In the genomic region with DNA sequence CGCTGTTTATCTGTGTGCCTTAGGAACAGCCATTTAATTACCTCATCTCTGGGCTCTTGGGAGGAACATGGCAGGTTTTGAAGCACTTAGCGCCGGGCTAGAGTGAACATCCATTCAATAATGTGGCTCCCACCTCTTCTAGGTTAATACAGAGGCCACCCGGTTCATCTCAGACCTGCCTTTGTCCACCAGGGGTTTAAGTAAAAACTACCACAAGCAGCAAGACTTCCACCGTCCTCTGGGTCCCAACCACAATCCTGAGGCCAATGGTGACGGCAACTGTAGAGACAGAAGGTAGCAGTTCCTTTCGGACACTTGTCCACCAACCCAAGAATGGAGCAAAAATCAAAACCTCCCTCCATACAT, we compare ENCODE assay signal across 9 cellular contexts. TPM values are rescaled to one million over a fixed set of nuclear protein-coding genes. Genes with fewer than 3 reads are reported as not detected.
A peak's percentile ranks its signal among the peaks of the same experiment; 100 is the strongest.
DNase-seq lines count a peak whose midpoint lies in the region; ATAC-seq, FAIRE-seq and TF ChIP-seq lines count a peak whose summit lies in the region.
"Had no signal": no experiment of that assay in that cellular context is flagged by ENCODE, and none has a peak within 500 bp of the region (broad histone marks: within the 10 kb centered on the region; RNA-seq: fewer than 3 reads in every experiment).

No MANE protein-coding gene starts in this region.

- H3K9me3 ChIP-seq in left ventricle myocardium inferior (replicated peaks) (no peaks in the 10 kb centered on the region), body of pancreas (no peaks in the 10 kb centered on the region), mesodermal cell (ENCODE audit: control insufficient read depth, low read length) (no peaks in the 10 kb centered on the region)

- DNase-seq in left ventricle myocardium inferior (no peak), left ventricle myocardium superior (no peak), body of pancreas (no peak), GF-D8 (lab: John Stamatoyannopoulos, UW) (no peak), DMS79 treated with DMSO at 0.1 percent for 48 hours (lab: John Stamatoyannopoulos, UW) (no peak), HTR-8/SVneo (ENCODE audit: insufficient read length, low spot score) (no peak), HPDE6-E6E7 (ENCODE audit: extremely low spot score) (no peak)

- H3K4me3 ChIP-seq in left ventricle myocardium inferior (peak overlapping the region; percentile 86), body of pancreas (peak overlapping the region in 1 of 2 donors; percentile 66), mesodermal cell (ENCODE audit: extremely low read depth, insufficient read depth, low read length, poor library complexity, severe bottlenecking) (peak overlapping the region; percentile 95)

- H3K27ac ChIP-seq in left ventricle myocardium inferior (replicated peaks) = peak overlapping the region; percentile 94
- H3K27ac ChIP-seq in body of pancreas = peak overlapping the region; percentile 61 to 84 (median 80)
- H3K27ac ChIP-seq in mesodermal cell (ENCODE audit: low read depth, low read length, severe bottlenecking) = peak overlapping the region; percentile 57

- H3K36me3 ChIP-seq in left ventricle myocardium inferior (peaks cover 13% of the 10 kb centered on the region), body of pancreas (replicated peaks in 1 of 2; ENCODE audit: insufficient read depth in 1 of 2, low read depth in 2 of 2) (no peaks in the 10 kb centered on the region), mesodermal cell (ENCODE audit: control insufficient read depth, insufficient read depth, low read length) (peaks cover 28% of the 10 kb centered on the region)

- intact Hi-C loops in left ventricle myocardium inferior (cut with micrococcal nuclease) (no loop called here), left ventricle myocardium superior (cut with micrococcal nuclease) (no loop called here), body of pancreas (cut with DNase I) (no loop called here)

- TF ChIP-seq POLR2A in body of pancreas (IDR thresholded peaks at IDR 0.05) = no peak

- H3K4me1 ChIP-seq in left ventricle myocardium inferior (peaks cover 65% of the 10 kb centered on the region), body of pancreas (peaks cover 39% of the 10 kb centered on the region), mesodermal cell (ENCODE audit: control insufficient read depth, insufficient read depth, low read length, poor library complexity, severe bottlenecking) (peaks cover 15% of the 10 kb centered on the region)

- H3K27me3 ChIP-seq in left ventricle myocardium inferior (ENCODE audit: low read depth) (no peaks in the 10 kb centered on the region), body of pancreas (no peaks in the 10 kb centered on the region)

- no peak for FAIRE-seq in HTR-8/SVneo (lab: Jason Lieb, UNC)

- ATAC-seq in left ventricle myocardium superior = no peak
- no peak for ATAC-seq in body of pancreas

- TF ChIP-seq CTCF in left ventricle myocardium inferior (IDR thresholded peaks at IDR 0.05; ENCODE audit: borderline replicate concordance) = no peak
- TF ChIP-seq CTCF in body of pancreas (IDR thresholded peaks at IDR 0.05) = no peak

- 51 to 53% methylated on average over 6 to 7 of the region's 7 CpGs for WGBS in body of pancreas, 2 donors
- 81 to 83% methylated on average over 5 of the region's 7 CpGs for WGBS in mesodermal cell (ENCODE audit: insufficient coverage in 2 of 2), 2 experiments

RNA-seq across cellular contexts. Expression of a gene that starts 0.9 kb away (rescaled TPM):
- 120 TPM for total RNA-seq in left ventricle myocardium inferior
- 135 TPM for total RNA-seq in left ventricle myocardium superior
- total RNA-seq in body of pancreas = 100 to 1,000 TPM in 1 of 2 donors, 10 to 100 TPM in 1; 76.8 to 114 TPM
- 255 TPM for polyA plus RNA-seq in mesodermal cell (2013, experiment 1 of 2)
- 225 TPM for polyA plus RNA-seq in mesodermal cell (2013, experiment 2 of 2)

RNA-seq across cellular contexts. Expression of a gene that starts 28.8 kb away (rescaled TPM):
- 250 TPM for total RNA-seq in left ventricle myocardium inferior
- 261 TPM for total RNA-seq in left ventricle myocardium superior
- 10 to 100 TPM; 40.9 to 67.5 TPM for total RNA-seq in body of pancreas
- polyA plus RNA-seq in mesodermal cell (2013, experiment 1 of 2) = 27.2 TPM
- 27.7 TPM for polyA plus RNA-seq in mesodermal cell (2013, experiment 2 of 2)

RNA-seq across cellular contexts. Expression of a gene that starts 55.7 kb away (rescaled TPM):
- total RNA-seq in left ventricle myocardium inferior (4.6 TPM), left ventricle myocardium superior (3.5 TPM), body of pancreas (1 to 10 TPM in 1 of 2 donors, not detected in 1; 1.8 TPM)
- 5.0 TPM for polyA plus RNA-seq in mesodermal cell (2013, experiment 1 of 2)
- polyA plus RNA-seq in mesodermal cell (2013, experiment 2 of 2) = 3.8 TPM
- total RNA-seq: SK-MEL-5 had no signal
